In the genomic region with DNA sequence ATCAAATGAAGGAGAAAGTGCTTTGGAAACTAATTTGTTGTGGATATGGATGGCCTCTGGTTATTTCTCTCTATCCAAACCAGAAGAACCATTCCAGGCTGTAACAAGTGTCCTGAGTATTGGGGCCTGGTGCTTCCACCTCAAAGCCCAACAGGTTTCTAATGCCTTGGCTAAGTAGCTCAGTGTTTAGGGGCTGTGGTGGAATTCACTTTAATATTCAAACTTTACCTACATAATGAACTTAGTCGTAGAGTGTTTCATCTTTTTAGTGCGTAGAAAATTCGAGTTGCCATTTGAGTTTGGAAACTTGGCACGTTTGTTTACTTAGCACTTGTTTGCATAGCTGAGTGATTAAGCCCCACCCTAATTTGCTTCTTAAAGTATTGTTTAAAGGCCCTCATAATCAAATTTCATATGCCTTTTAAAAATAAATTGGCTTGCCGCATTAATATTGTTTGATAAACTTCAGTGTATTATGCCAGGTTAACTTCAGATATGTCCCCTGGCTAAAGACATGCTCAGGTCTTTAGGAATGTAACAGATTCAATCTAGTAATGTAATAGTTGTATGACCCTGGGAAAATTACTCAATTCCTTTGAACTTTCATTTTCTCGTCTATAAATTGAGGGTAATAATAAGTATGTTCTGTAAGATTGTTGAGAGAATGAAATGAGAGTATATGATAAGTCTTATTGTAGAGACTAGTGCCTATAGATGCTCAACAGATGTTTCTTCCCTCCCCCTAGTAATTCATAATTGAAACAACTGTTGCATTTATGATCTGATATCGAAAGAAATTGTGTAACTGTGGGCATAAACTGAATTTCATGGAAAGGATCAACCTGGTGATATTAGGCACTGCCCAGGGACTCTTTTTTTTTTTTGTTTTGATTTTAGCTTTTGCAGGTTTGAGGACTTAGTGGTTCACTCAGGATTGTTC, we compare ENCODE assay signal across 9 cellular contexts. TPM values are rescaled to one million over a fixed set of nuclear protein-coding genes. Genes with fewer than 3 reads are reported as not detected.
A peak's percentile ranks its signal among the peaks of the same experiment; 100 is the strongest.
DNase-seq lines count a peak whose midpoint lies in the region; ATAC-seq and TF ChIP-seq lines count a peak whose summit lies in the region.
"Had no signal": no experiment of that assay in that cellular context is flagged by ENCODE, and none has a peak within 500 bp of the region (broad histone marks: within the 10 kb centered on the region; RNA-seq: fewer than 3 reads in every experiment).

No MANE protein-coding gene starts in this region.

- H3K4me2 ChIP-seq in mesendoderm (ENCODE audit: low read length) = peak overlapping the region; percentile 58

- no peak overlapping the region for H2AK5ac ChIP-seq in mesendoderm (ENCODE audit: low read length)

- peak overlapping the region; percentile 94 to 98 (median 97) for H3K4me3 Mint-ChIP-seq in brain

- no peaks in the 10 kb centered on the region for H3K79me2 ChIP-seq in mesendoderm (ENCODE audit: control insufficient read depth, insufficient read depth, low read length)

- H3K9ac ChIP-seq in mesendoderm (ENCODE audit: low read length) = peak overlapping the region; percentile 86

- WGBS in mesendoderm (ENCODE audit: extremely low coverage, insufficient coverage, low lambda C conversion rate) = no CpG with 5 or more reads among the region's 7 CpGs

- no peaks in the 10 kb centered on the region for H3K36me3 ChIP-seq in cardiac muscle cell
- H3K36me3 ChIP-seq in mesendoderm (ENCODE audit: control insufficient read depth, insufficient read depth, low read length) = no peaks in the 10 kb centered on the region
- H3K36me3 ChIP-seq in uterus = no peaks in the 10 kb centered on the region

- H4K5ac ChIP-seq in mesendoderm (ENCODE audit: low read length) = no peak overlapping the region

- DNase-seq in cardiac muscle cell (ENCODE audit: low read depth in 1 of 2, low spot score in 1 of 2) = no peak
- DNase-seq in left cardiac atrium = no peak
- DNase-seq in mesendoderm = no peak
- no peak for DNase-seq in uterus
- no peak for DNase-seq in GM19238 (ENCODE audit: insufficient read length, low spot score)
- no peak for DNase-seq in effector CD4-positive, alpha-beta T cell
- DNase-seq: NCI-H2081 treated with DMSO at 0.1 percent for 48 hours had no signal

- H3K79me1 ChIP-seq in mesendoderm (ENCODE audit: low read length) = peaks cover 2% of the 10 kb centered on the region

- no peaks in the 10 kb centered on the region for H3K9me3 ChIP-seq in cardiac muscle cell (ENCODE audit: low read depth)
- H3K9me3 ChIP-seq in uterus = no peaks in the 10 kb centered on the region

- H3K4ac ChIP-seq in mesendoderm (ENCODE audit: low read depth, low read length) = no peak overlapping the region

- peaks cover 30% of the 10 kb centered on the region for H3K4me1 Mint-ChIP-seq in brain

- H3K27me3 Mint-ChIP-seq in brain = peaks cover 3% of the 10 kb centered on the region

- H3K36me3 Mint-ChIP-seq in brain = peaks cover 7% of the 10 kb centered on the region

- H3K27ac ChIP-seq in cardiac muscle cell (peak overlapping the region; percentile 89), mesendoderm (ENCODE audit: low read depth, low read length) (no peak overlapping the region), uterus (peak overlapping the region; percentile 84 to 92)

- intact Hi-C loops in left cardiac atrium (cut with DNase I) (no loop called here), uterus (cut with DNase I; ENCODE audit: low total_unique reads) (no loop called here)

- TF ChIP-seq POLR2A in uterus (IDR thresholded peaks at IDR 0.05) = no peak

- peak overlapping the region; percentile 70 for H3K4me3 ChIP-seq in cardiac muscle cell
- no peak overlapping the region for H3K4me3 ChIP-seq in mesendoderm (ENCODE audit: low read length)
- peak overlapping the region; percentile 66 to 76 for H3K4me3 ChIP-seq in uterus

- ATAC-seq in left cardiac atrium (no peak), HG03460 (IDR thresholded peaks at IDR 0.05; ENCODE audit: unreplicated experiment) (no peak)

- H3K56ac ChIP-seq in mesendoderm (ENCODE audit: low read length) = peak overlapping the region; percentile 92

- no peak overlapping the region for H2BK120ac ChIP-seq in mesendoderm (ENCODE audit: low read depth, low read length)

- no peak overlapping the region for H3K18ac ChIP-seq in mesendoderm (ENCODE audit: low read length)

- peaks cover 15% of the 10 kb centered on the region for H3K4me1 ChIP-seq in cardiac muscle cell (ENCODE audit: low read depth)
- H3K4me1 ChIP-seq in mesendoderm (ENCODE audit: control insufficient read depth, low read depth, low read length) = no peaks in the 10 kb centered on the region
- H3K4me1 ChIP-seq in uterus = no peaks in the 10 kb centered on the region

- H3K27ac Mint-ChIP-seq in brain = peak overlapping the region; percentile 96 to 98 (median 96)

- no peak overlapping the region for H2BK15ac ChIP-seq in mesendoderm (replicated peaks; ENCODE audit: low read depth)

- no peaks in the 10 kb centered on the region for H3K27me3 ChIP-seq in cardiac muscle cell
- H3K27me3 ChIP-seq in mesendoderm (ENCODE audit: insufficient read depth, low read length, poor library complexity) = no peaks in the 10 kb centered on the region
- H3K27me3 ChIP-seq in uterus = no peaks in the 10 kb centered on the region

- H4K8ac ChIP-seq in mesendoderm (ENCODE audit: low read depth, low read length) = no peak overlapping the region

- H3K23ac ChIP-seq in mesendoderm (ENCODE audit: low read length) = no peak overlapping the region

- H2BK5ac ChIP-seq in mesendoderm (ENCODE audit: low read length) = no peak overlapping the region

- H3K9me3 Mint-ChIP-seq in brain = no peaks in the 10 kb centered on the region

- TF ChIP-seq CTCF in cardiac muscle cell (IDR thresholded peaks at IDR 0.05; ENCODE audit: low read depth, low read length) (no peak), brain (conservative IDR thresholded peaks at IDR 0.05) (no peak), uterus (IDR thresholded peaks at IDR 0.05) (no peak)

RNA-seq across cellular contexts. Expression of a gene that starts 1.6 kb away (rescaled TPM):
- total RNA-seq in cardiac muscle cell = 15.1 and 21.1 TPM in 2 replicates
- polyA plus RNA-seq in cardiac muscle cell = 11.4 and 17.8 TPM in 2 replicates
- total RNA-seq in left cardiac atrium = 10 to 100 TPM; 14.6 to 16.5 TPM
- 3.8 TPM for polyA plus RNA-seq in brain (ENCODE audit: insufficient read depth, low read depth, low replicate concordance)
- polyA plus RNA-seq in mesendoderm (2013, experiment 1 of 2) = 4.7 TPM
- 4.9 TPM for polyA plus RNA-seq in mesendoderm (2013, experiment 2 of 2)
- total RNA-seq in uterus = 10 to 100 TPM; 10.8 to 23.6 (median 17.7) TPM

RNA-seq across cellular contexts. Expression of a gene that starts 39.6 kb away (rescaled TPM):
- 4.9 and 5.1 TPM in 2 replicates for total RNA-seq in cardiac muscle cell
- 1.4 and 3.4 TPM in 2 replicates for polyA plus RNA-seq in cardiac muscle cell
- total RNA-seq in left cardiac atrium = 1 to 10 TPM; 1.5 to 1.9 TPM
- polyA plus RNA-seq in brain (ENCODE audit: insufficient read depth, low read depth, low replicate concordance) = 12.3 TPM
- 34.1 TPM for polyA plus RNA-seq in mesendoderm (2013, experiment 1 of 2)
- polyA plus RNA-seq in mesendoderm (2013, experiment 2 of 2) = 33.7 TPM
- total RNA-seq in uterus = 10 to 100 TPM in 1 of 4 donors, not detected in 3; 14.0 TPM
